ENCODE assay signal across 8 cellular contexts in the genomic region with DNA sequence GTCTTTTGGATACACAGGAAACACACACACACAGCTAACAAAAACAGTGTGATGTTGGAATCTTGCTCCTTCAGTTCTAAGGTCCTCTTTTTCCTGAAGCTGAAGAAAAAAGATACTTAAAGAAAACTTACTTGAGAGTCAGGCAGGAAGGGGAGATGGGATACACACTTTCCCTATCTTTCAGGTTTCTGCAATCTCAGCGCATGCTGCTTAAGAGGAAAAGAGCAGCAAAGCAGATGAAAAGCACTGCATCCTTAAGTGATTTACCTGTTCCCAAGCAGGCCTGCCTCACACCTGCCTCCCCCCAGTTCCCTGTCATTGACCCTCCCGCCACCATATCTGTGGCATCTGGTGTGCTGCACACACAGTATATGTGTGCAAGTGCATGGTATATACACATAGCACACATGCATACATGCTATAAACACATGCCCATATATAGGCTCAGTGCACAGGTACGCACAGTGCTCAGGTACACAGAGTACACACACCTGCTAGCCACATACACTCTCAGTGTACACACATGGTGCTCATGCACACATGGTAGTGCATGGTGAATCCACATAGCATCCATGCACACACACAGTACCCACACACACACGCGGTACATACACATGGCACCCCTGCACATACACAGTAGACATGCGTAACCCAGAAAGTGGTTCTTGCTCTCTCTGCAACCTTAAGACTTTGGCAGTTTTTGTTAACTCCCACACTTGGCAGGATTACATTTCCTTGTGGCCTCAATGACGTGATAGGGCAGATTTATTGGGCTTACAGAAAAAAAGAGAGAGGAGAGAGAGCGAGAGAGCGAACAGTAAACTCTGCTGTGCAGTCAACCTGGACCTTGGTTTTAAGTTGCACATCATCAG.
DNase-seq lines count a peak whose midpoint lies in the region; ATAC-seq and TF ChIP-seq lines count a peak whose summit lies in the region.

No MANE protein-coding gene starts in this region.

- peak overlapping the region; percentile 10 for H2BK5ac ChIP-seq in trophoblast cell (ENCODE audit: low read depth, low read length, poor library complexity)

- H2BK120ac ChIP-seq in trophoblast cell (ENCODE audit: insufficient read depth, low read length, poor library complexity): peak overlapping the region; percentile 3

- H3K27ac ChIP-seq in trophoblast cell (ENCODE audit: low read depth, low read length): peak overlapping the region; percentile 97

- peak overlapping the region; percentile 1 for H3K23ac ChIP-seq in trophoblast cell (ENCODE audit: low read length)

- no peak overlapping the region for H3K4ac ChIP-seq in trophoblast cell (ENCODE audit: low read depth, low read length)

- no peaks in the 10 kb centered on the region for H3K36me3 ChIP-seq in trophoblast cell (ENCODE audit: control insufficient read depth in 1 of 2, insufficient read depth in 2 of 2, low read length in 2 of 2)
- no peaks in the 10 kb centered on the region for H3K36me3 ChIP-seq in BE2C

- peak; percentile 39 for DNase-seq in COLO668 (lab: John Stamatoyannopoulos, UW; ENCODE audit: unreplicated experiment)
- peak; percentile 18 for DNase-seq in RPMI8226
- no peak for DNase-seq in trophoblast cell
- no peak for DNase-seq in SW 1271 (lab: John Stamatoyannopoulos, UW)
- no peak for DNase-seq in NCI-H1417 treated with DMSO at 0.1 percent for 48 hours (lab: John Stamatoyannopoulos, UW)
- no peak for DNase-seq in BE2C

- H3K79me1 ChIP-seq in trophoblast cell (ENCODE audit: low read length): peaks cover 49% of the 10 kb centered on the region

- H3K18ac ChIP-seq in trophoblast cell (ENCODE audit: low read length): peak overlapping the region; percentile 3

- H3K4me3 ChIP-seq in trophoblast cell (ENCODE audit: low read depth, low read length) (peak overlapping the region; percentile 23), BE2C (ENCODE audit: low read depth, low read length) (no peak overlapping the region)

- peak overlapping the region; percentile 3 for H3K4me2 ChIP-seq in trophoblast cell (ENCODE audit: low read length)

- H3K4me1 ChIP-seq in trophoblast cell (ENCODE audit: control insufficient read depth in 1 of 2, insufficient read depth in 2 of 2, low read length in 2 of 2) (peaks cover 38 to 47% of the 10 kb centered on the region in 2 experiments), BE2C (peaks cover 31% of the 10 kb centered on the region)

- peak overlapping the region; percentile 1 for H4K8ac ChIP-seq in trophoblast cell (ENCODE audit: low read depth, low read length)

- WGBS in trophoblast cell (ENCODE audit: extremely low coverage, insufficient coverage, insufficient read length): no CpG with 5 or more reads among the region's 9 CpGs

- H2AFZ ChIP-seq in trophoblast cell (ENCODE audit: insufficient read depth, low read length, poor library complexity): no peak overlapping the region

- H3K27me3 ChIP-seq in trophoblast cell (ENCODE audit: insufficient read depth, low read length): no peaks in the 10 kb centered on the region
- H3K27me3 ChIP-seq in BE2C: no peaks in the 10 kb centered on the region

- H4K12ac ChIP-seq in trophoblast cell (ENCODE audit: low read depth, low read length): no peak overlapping the region

- peak overlapping the region; percentile 22 for H3K14ac ChIP-seq in trophoblast cell (ENCODE audit: low read length)

- TF ChIP-seq CTCF in BE2C (IDR thresholded peaks at IDR 0.05; ENCODE audit: low read depth, low read length): no peak

- peak overlapping the region; percentile 6 for H3K9ac ChIP-seq in trophoblast cell (ENCODE audit: low read length)

- H2AK5ac ChIP-seq in trophoblast cell (ENCODE audit: low read length): peak overlapping the region; percentile 1

- peaks cover 4% of the 10 kb centered on the region for H3K9me3 ChIP-seq in trophoblast cell (ENCODE audit: insufficient read depth, low read depth, low read length)
- H3K9me3 ChIP-seq in BE2C: no peaks in the 10 kb centered on the region

- H2BK12ac ChIP-seq in trophoblast cell (ENCODE audit: low read length): peak overlapping the region; percentile 48

- ATAC-seq in GM21723 (IDR thresholded peaks at IDR 0.05; ENCODE audit: unreplicated experiment): peak; percentile 27
- ATAC-seq in esophagus mucosa: peak; percentile 61

- peaks cover 15% of the 10 kb centered on the region for H3K79me2 ChIP-seq in trophoblast cell (ENCODE audit: control insufficient read depth, insufficient read depth, low read length, poor library complexity)

- peak overlapping the region; percentile 11 for H4K91ac ChIP-seq in trophoblast cell (ENCODE audit: low read depth, low read length)

Comparison
In these comparisons a context has a peak if more than half of its experiments do, and no peak if none do; other contexts are left out.
1. DNase-seq: peak in COLO668 (single experiment) and RPMI8226 (single experiment); none in trophoblast cell (0 of 2), SW 1271 (0 of 2), NCI-H1417 treated with DMSO at 0.1 percent for 48 hours (single experiment) and BE2C (single experiment).